ENCODE assay signal across 8 cellular contexts in the genomic region with DNA sequence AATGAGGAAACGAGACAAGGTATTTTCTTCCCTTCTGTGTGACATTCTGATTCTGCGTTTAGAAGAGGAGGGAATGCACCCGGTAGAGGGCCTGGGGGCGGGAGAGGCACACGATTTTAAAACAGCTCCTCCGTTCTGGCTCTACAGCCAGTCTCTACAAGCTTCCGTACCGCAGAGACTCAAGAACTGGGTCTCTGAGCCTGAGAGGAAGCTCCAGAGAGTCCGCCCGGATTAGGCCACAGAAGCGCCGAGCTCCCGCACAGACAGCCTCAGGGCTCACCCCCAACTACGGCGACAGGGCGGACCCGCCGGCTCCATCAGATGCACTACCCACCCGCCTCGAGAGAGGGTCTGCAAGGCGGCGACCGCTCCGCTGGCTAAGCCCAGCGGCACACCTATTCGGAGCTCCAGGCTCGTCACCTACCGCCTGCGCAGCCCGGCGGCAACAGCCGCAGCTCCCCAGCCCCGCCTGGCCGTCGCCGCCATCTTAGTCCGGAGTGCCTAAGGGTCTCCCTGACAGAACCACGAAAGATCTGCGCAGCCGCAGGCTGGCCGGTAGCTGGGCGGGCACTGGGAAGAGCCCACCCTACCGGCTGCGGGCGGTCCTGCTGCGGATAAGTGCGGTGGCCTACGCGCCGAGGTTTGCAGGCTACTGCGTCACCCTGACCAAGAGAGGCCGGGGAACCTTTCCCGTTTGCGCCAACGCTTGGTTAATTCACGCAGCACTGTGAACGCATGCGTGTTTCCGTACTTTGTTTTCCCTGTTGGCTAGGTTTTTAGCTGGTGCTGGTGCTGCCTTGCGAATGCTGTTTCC. TPM values are rescaled to one million over a fixed set of nuclear protein-coding genes. Genes with fewer than 3 reads are reported as not detected.
A peak's percentile ranks its signal among the peaks of the same experiment; 100 is the strongest.
DNase-seq lines count a peak whose midpoint lies in the region; TF ChIP-seq lines count a peak whose summit lies in the region.

A gene (minus strand): TSS at position 499 of the 814 bp plus-strand sequence. CDS start 13 bp downstream, at position 486.

- no peaks in the 10 kb centered on the region for H4K20me1 ChIP-seq in MM.1S (ENCODE audit: insufficient read depth, low read length)

- peak within 1 kb of the TSS; percentile 99 for H3K4me3 Mint-ChIP-seq in neural crest cell

- peaks cover 18% of the 10 kb centered on the region for H3K79me2 ChIP-seq in MM.1S (ENCODE audit: low read length)

- H3K27ac ChIP-seq in MM.1S (ENCODE audit: low read length) = peak within 1 kb of the TSS; percentile 78
- H3K27ac ChIP-seq in stomach smooth muscle (ENCODE audit: low read length) = peak within 1 kb of the TSS; percentile 99

- in situ Hi-C loops in HAP-1 (cut with MboI; ENCODE audit: low sequenced_read_pairs) = no loop called here

- H3K9ac ChIP-seq in MM.1S (ENCODE audit: low read length) (peak within 1 kb of the TSS; percentile 83), stomach smooth muscle (ENCODE audit: low read length in 2 of 2) (peak within 1 kb of the TSS; percentile 87 to 98)

- H3K27me3 Mint-ChIP-seq in neural crest cell (ENCODE audit: low read depth) = no peaks in the 10 kb centered on the region

- peak within 1 kb of the TSS; percentile 83 for H2AFZ ChIP-seq in MM.1S (ENCODE audit: low read length)

- H3K4me3 ChIP-seq in HAP-1 (peak within 1 kb of the TSS; percentile 93), MM.1S (ENCODE audit: low read length) (peak within 1 kb of the TSS; percentile 83), stomach smooth muscle (ENCODE audit: low read length in 2 of 2) (peak within 1 kb of the TSS; percentile 73 to 96)

- H3K4me1 Mint-ChIP-seq in neural crest cell = peaks cover 26% of the 10 kb centered on the region

- H3K9me2 ChIP-seq in MM.1S (replicated peaks; ENCODE audit: insufficient read depth, low read length) = no peaks in the 10 kb centered on the region

- H3K27me3 ChIP-seq in HAP-1 (ENCODE audit: low read depth) = no peaks in the 10 kb centered on the region
- H3K27me3 ChIP-seq in MM.1S (replicated peaks; ENCODE audit: insufficient read depth, low read length) = no peaks in the 10 kb centered on the region
- no peaks in the 10 kb centered on the region for H3K27me3 ChIP-seq in stomach smooth muscle (ENCODE audit: control insufficient read depth in 1 of 2, insufficient read depth in 2 of 2, low read length in 2 of 2)

- TF ChIP-seq CTCF in MM.1S (IDR thresholded peaks at IDR 0.05; ENCODE audit: low read length) (peak; percentile 45), neural crest cell (conservative IDR thresholded peaks at IDR 0.05) (peak; percentile 69)

- DNase-seq in GDM1 (lab: John Stamatoyannopoulos, UW) (peak; percentile 92), HAP-1 (ENCODE audit: low spot score in 2 of 2) (peak; percentile 87 to 95), MM.1S (peak; percentile 91), SIG-M5 (lab: John Stamatoyannopoulos, UW) (peak; percentile 75), activated gamma-delta T cell (lab: John Stamatoyannopoulos, UW) (peak; percentile 83), fibroblast of the conjunctiva (ENCODE audit: low read depth) (peak; percentile 93), neural crest cell (ENCODE audit: low read depth, low spot score) (peak; percentile 89)

- peak within 1 kb of the TSS; percentile 60 for H3K4me2 ChIP-seq in MM.1S (ENCODE audit: low read depth, low read length)

- H3K9me3 Mint-ChIP-seq in neural crest cell = peaks cover 7% of the 10 kb centered on the region

- no peaks in the 10 kb centered on the region for H3K9me3 ChIP-seq in HAP-1
- H3K9me3 ChIP-seq in MM.1S (replicated peaks; ENCODE audit: insufficient read depth, low read length) = no peaks in the 10 kb centered on the region
- no peaks in the 10 kb centered on the region for H3K9me3 ChIP-seq in stomach smooth muscle (ENCODE audit: control insufficient read depth in 2 of 2, low read length in 2 of 2)

- peaks cover 14% of the 10 kb centered on the region for H3K4me1 ChIP-seq in HAP-1
- H3K4me1 ChIP-seq in MM.1S (ENCODE audit: low read length) = peaks cover 8% of the 10 kb centered on the region; the same call in 1 of the 2 replicates
- H3K4me1 ChIP-seq in stomach smooth muscle (ENCODE audit: control insufficient read depth, insufficient read depth, low read length) = peaks cover 19% of the 10 kb centered on the region

- no peaks in the 10 kb centered on the region for H3K36me3 ChIP-seq in HAP-1 (replicated peaks)
- no peaks in the 10 kb centered on the region for H3K36me3 ChIP-seq in MM.1S (replicated peaks; ENCODE audit: insufficient read depth, low read length)
- H3K36me3 ChIP-seq in stomach smooth muscle (ENCODE audit: control insufficient read depth in 2 of 2, insufficient read depth in 2 of 2, low read length in 2 of 2) = no peaks in the 10 kb centered on the region

- no peaks in the 10 kb centered on the region for H3K36me3 Mint-ChIP-seq in neural crest cell (ENCODE audit: low read depth)

- peaks cover 5% of the 10 kb centered on the region; the same call in 1 of the 2 replicates for H3F3A ChIP-seq in MM.1S (ENCODE audit: insufficient read depth, low read length)

- peak within 1 kb of the TSS; percentile 96 for H3K27ac Mint-ChIP-seq in neural crest cell (ENCODE audit: unreplicated experiment)

RNA-seq across cellular contexts. Expression of the gene that starts here (rescaled TPM):
- 41.8 and 42.7 TPM in 2 replicates for total RNA-seq in neural crest cell

Comparison
In these comparisons a context has a peak if more than half of its experiments do, and no peak if none do; other contexts are left out.
1. Peak in every context shown above with its lines: DNase-seq, H3K4me3 ChIP-seq and H3K27ac ChIP-seq.